In genomic region chr1:58721247-58721820, GRCh38 we compare ENCODE assay signal across 12 cellular contexts.
"Had no signal": no experiment of that assay in that cellular context is flagged by ENCODE, and none has a peak within 500 bp of the region (broad histone marks: within the 10 kb centered on the region; RNA-seq: fewer than 3 reads in every experiment).

No MANE protein-coding gene starts in this region.

- ATAC-seq: gastrocnemius medialis, pancreas had no signal

- DNase-seq: activated CD4-positive, alpha-beta T cell treated with anti-CD3 and anti-CD28 coated beads, Interleukin-2, amount 50 U/mL, for 1 hour; activated CD4-positive, CD25-positive, alpha-beta regulatory T cell; activated naive CD4-positive, alpha-beta T cell treated with anti-CD3 and anti-CD28 coated beads, Interleukin-2, amount 50 U/mL, for 16 hours; gastrocnemius medialis; kidney; pancreas; retina; stimulated activated CD4-positive, alpha-beta T cell treated with anti-CD3 and anti-CD28 coated beads, Interleukin-15, amount 100 ng/mL, for 24 hours; stimulated activated CD4-positive, alpha-beta T cell treated with anti-CD3 and anti-CD28 coated beads, Interleukin-4, amount 100 ng/mL, for 24 hours; stomach; T-helper 1 cell; thyroid gland had no signal

- H3K4me3 ChIP-seq: gastrocnemius medialis, pancreas, stomach, thyroid gland had no signal
